ENCODE assay signal across 19 cellular contexts in genomic region chr15:100285641-100286295, GRCh38. TPM values are rescaled to one million over a fixed set of nuclear protein-coding genes. Genes with fewer than 3 reads are reported as not detected.
DNase-seq lines count a peak whose midpoint lies in the region; ATAC-seq, FAIRE-seq and TF ChIP-seq lines count a peak whose summit lies in the region.
"Had no signal": no experiment of that assay in that cellular context is flagged by ENCODE, and none has a peak within 500 bp of the region (broad histone marks: within the 10 kb centered on the region; RNA-seq: fewer than 3 reads in every experiment).

No MANE protein-coding gene starts in this region.

- H2BK5ac ChIP-seq in mesenchymal stem cell (ENCODE audit: low read depth, low read length, poor library complexity, severe bottlenecking) = no peak overlapping the region

- H3K27me3 ChIP-seq in bronchial epithelial cell (ENCODE audit: control insufficient read depth, insufficient read depth, low read length) = no peaks in the 10 kb centered on the region
- no peaks in the 10 kb centered on the region for H3K27me3 ChIP-seq in mesenchymal stem cell (ENCODE audit: control insufficient read depth in 1 of 2, insufficient read depth in 1 of 2, low read length in 2 of 2)
- no peaks in the 10 kb centered on the region for H3K27me3 ChIP-seq in psoas muscle (ENCODE audit: insufficient read depth in 3 of 3, low read length in 2 of 3)
- H3K27me3 ChIP-seq: BLaER1 treated with 17β-estradiol and CSF1 and Interleukin-3, amounts not matched to agents 10 nM and 100 nM had no signal

- no peaks in the 10 kb centered on the region for H3K79me1 ChIP-seq in mesenchymal stem cell (replicated peaks; ENCODE audit: low read length, poor library complexity, severe bottlenecking)

- H3K36me3 ChIP-seq in bronchial epithelial cell (ENCODE audit: control insufficient read depth, insufficient read depth, low read length) (no peaks in the 10 kb centered on the region), mesenchymal stem cell (ENCODE audit: control insufficient read depth in 1 of 2, insufficient read depth in 2 of 2, low read depth in 1 of 2, low read length in 2 of 2) (no peaks in the 10 kb centered on the region), psoas muscle (ENCODE audit: insufficient read depth in 1 of 2, low read depth in 1 of 2) (peaks cover 0 to 17% of the 10 kb centered on the region in 2 donors)
- H3K36me3 ChIP-seq: BLaER1 treated with 17β-estradiol and CSF1 and Interleukin-3, amounts not matched to agents 10 nM and 100 nM; HAP-1 had no signal

- H3K9me3 ChIP-seq in mesenchymal stem cell (ENCODE audit: control insufficient read depth, low read length) (peaks cover 9% of the 10 kb centered on the region), psoas muscle (no peaks in the 10 kb centered on the region)

- H3K18ac ChIP-seq in mesenchymal stem cell (ENCODE audit: low read depth in 1 of 2, low read length in 2 of 2) = no peak overlapping the region

- H3K23ac ChIP-seq in mesenchymal stem cell (ENCODE audit: low read length in 2 of 2) = no peak overlapping the region

- H3K4ac ChIP-seq in mesenchymal stem cell (ENCODE audit: low read depth in 1 of 2, low read length in 2 of 2) = no peak overlapping the region

- intact Hi-C loops in psoas muscle (cut with DNase I) = no loop called here

- H2BK15ac ChIP-seq in mesenchymal stem cell (ENCODE audit: low read depth, poor library complexity, severe bottlenecking) = no peak overlapping the region

- WGBS in mesenchymal stem cell = 82% methylated on average over 15 of the region's 15 CpGs
- WGBS in psoas muscle, 3 donors = 80 to 91% (median 81%) methylated on average over 15 of the region's 15 CpGs

- H2AK5ac ChIP-seq in mesenchymal stem cell (ENCODE audit: low read length, severe bottlenecking) = no peak overlapping the region

- no peaks in the 10 kb centered on the region for H3K4me1 ChIP-seq in mesenchymal stem cell (ENCODE audit: control insufficient read depth, insufficient read depth, low read depth, low read length)
- peaks cover 44% of the 10 kb centered on the region for H3K4me1 ChIP-seq in psoas muscle
- H3K4me1 ChIP-seq: BLaER1 treated with 17β-estradiol and CSF1 and Interleukin-3, amounts not matched to agents 10 nM and 100 nM had no signal

- H3K27ac ChIP-seq in mesenchymal stem cell (ENCODE audit: low read length, poor library complexity, severe bottlenecking) (no peak overlapping the region), psoas muscle (peak overlapping the region; percentile 34)
- H3K27ac ChIP-seq: BLaER1 treated with 17β-estradiol and CSF1 and Interleukin-3, amounts not matched to agents 10 nM and 100 nM had no signal

- no peak overlapping the region for H2BK120ac ChIP-seq in mesenchymal stem cell (ENCODE audit: low read depth, low read length)

- ATAC-seq in psoas muscle = peak in 3 of 4 donors; percentile 23 to 45 (median 41)
- ATAC-seq: GM12878, GM23338, HepG2 had no signal

- no peak overlapping the region for H3K4me2 ChIP-seq in mesenchymal stem cell (ENCODE audit: low read length, poor library complexity, severe bottlenecking)
- H3K4me2 ChIP-seq: BLaER1 treated with 17β-estradiol and CSF1 and Interleukin-3, amounts not matched to agents 10 nM and 100 nM; GM23338 had no signal

- H3K4me3 ChIP-seq in bronchial epithelial cell (ENCODE audit: low read depth, low read length) = no peak overlapping the region
- H3K4me3 ChIP-seq in mesenchymal stem cell (ENCODE audit: insufficient read depth in 1 of 2, low read depth in 1 of 2, low read length in 2 of 2) = no peak overlapping the region
- no peak overlapping the region for H3K4me3 ChIP-seq in psoas muscle
- H3K4me3 ChIP-seq: BLaER1 treated with 17β-estradiol and CSF1 and Interleukin-3, amounts not matched to agents 10 nM and 100 nM; GM12878; GM23338; HAP-1 had no signal

- peak; percentile 47 for DNase-seq in activated CD8-positive, alpha-beta memory T cell treated with anti-CD3 and anti-CD28 coated beads for 24 hours
- DNase-seq in activated CD8-positive, alpha-beta memory T cell treated with anti-CD3 and anti-CD28 coated beads, Interleukin-2, amount 50 U/mL, for 4 hours = no peak
- DNase-seq in bronchial epithelial cell (ENCODE audit: low read depth) = no peak
- no peak for DNase-seq in mesenchymal stem cell
- DNase-seq in psoas muscle = no peak
- DNase-seq in islet precursor cell = no peak
- no peak for DNase-seq in NCI-H748 (lab: John Stamatoyannopoulos, UW; ENCODE audit: unreplicated experiment)
- DNase-seq in nucleus accumbens (lab: John Stamatoyannopoulos, UW) = no peak
- DNase-seq: ACHN; CD4-positive, CD25-positive, alpha-beta regulatory T cell; DMS 273 treated with DMSO at 0.1 percent for 48 hours; HFFc6 had no signal

- no peak overlapping the region for H3K9ac ChIP-seq in mesenchymal stem cell (ENCODE audit: low read length)
- H3K9ac ChIP-seq: BLaER1 treated with 17β-estradiol and CSF1 and Interleukin-3, amounts not matched to agents 10 nM and 100 nM had no signal

- H2BK12ac ChIP-seq in mesenchymal stem cell (ENCODE audit: low read length in 2 of 2) = no peak overlapping the region

- H4K91ac ChIP-seq in mesenchymal stem cell (ENCODE audit: low read length) = peak overlapping the region; percentile 27

- TF ChIP-seq CTCF in bronchial epithelial cell (IDR thresholded peaks at IDR 0.05; ENCODE audit: insufficient read depth, low read length, severe bottlenecking) = no peak
- no peak for TF ChIP-seq CTCF in psoas muscle (IDR thresholded peaks at IDR 0.05)

- H2AFZ ChIP-seq in mesenchymal stem cell (ENCODE audit: low read depth, low read length) = no peak overlapping the region
- H2AFZ ChIP-seq: GM23338 had no signal

- H4K8ac ChIP-seq in mesenchymal stem cell (ENCODE audit: low read length) = no peak overlapping the region

- FAIRE-seq in bronchial epithelial cell (lab: Jason Lieb, UNC) = peak; percentile 80
- FAIRE-seq: GM12878, GM18507, HepG2, HTR-8/SVneo had no signal

- H3K14ac ChIP-seq in mesenchymal stem cell (ENCODE audit: low read length in 2 of 2) = no peak overlapping the region

RNA-seq across cellular contexts. Expression of gene ADAMTS17, which starts 56.0 kb away (rescaled TPM):
- total RNA-seq in bronchial epithelial cell = 1.1 and 2.0 TPM in 2 replicates
- polyA plus RNA-seq in mesenchymal stem cell (2013, experiment 1 of 2) = 0.06 TPM
- 0.08 TPM for polyA plus RNA-seq in mesenchymal stem cell (2013, experiment 2 of 2)
- total RNA-seq in psoas muscle = 10 to 100 TPM in 3 of 4 donors, 1 to 10 TPM in 1; 4.4 to 93.0 (median 17.7) TPM
- polyA plus RNA-seq in psoas muscle = 1 to 10 TPM; 5.7 to 7.2 (median 6.8) TPM
- total RNA-seq: HFFc6 had no signal
